ENCODE assay signal across 2 cellular contexts in genomic region chr18:64271264-64271663, GRCh38.
TF ChIP-seq lines count a peak whose summit lies in the region.

No MANE protein-coding gene starts in this region.

TF ChIP-seq in H1, 55 proteins besides CTCF, POLR2A, EP300 and RAD21:
- TF ChIP-seq USF2 (IDR thresholded peaks at IDR 0.05; ENCODE audit: low read length), result no peak
- TF ChIP-seq RNF2 (IDR thresholded peaks at IDR 0.05; ENCODE audit: borderline replicate concordance, low read depth, low read length, missing control alignments, poor library complexity, severe bottlenecking), result no peak
- TF ChIP-seq POLR2AphosphoS5 (IDR thresholded peaks at IDR 0.05; ENCODE audit: low read depth, low read length), result no peak
- no peak for TF ChIP-seq YY1 (IDR thresholded peaks at IDR 0.05; ENCODE audit: low read depth, low read length)
- TF ChIP-seq NRF1 (IDR thresholded peaks at IDR 0.05; ENCODE audit: low read depth, low read length), result no peak
- TF ChIP-seq ATF2 (IDR thresholded peaks at IDR 0.05; ENCODE audit: low read length), result no peak
- TF ChIP-seq SP1 (IDR thresholded peaks at IDR 0.05; ENCODE audit: low read depth, low read length), result no peak
- TF ChIP-seq MAFK (IDR thresholded peaks at IDR 0.05; ENCODE audit: low read depth, low read length), result no peak
- no peak for TF ChIP-seq CEBPB (IDR thresholded peaks at IDR 0.05; ENCODE audit: low read depth, low read length)
- no peak for TF ChIP-seq SIX5 (IDR thresholded peaks at IDR 0.05; ENCODE audit: low read depth, low read length)
- TF ChIP-seq ASH2L (IDR thresholded peaks at IDR 0.05; ENCODE audit: low read length), result no peak
- no peak for TF ChIP-seq GABPA (IDR thresholded peaks at IDR 0.05; ENCODE audit: borderline replicate concordance, insufficient read depth, low read length)
- TF ChIP-seq TEAD4 (IDR thresholded peaks at IDR 0.05; ENCODE audit: low read depth, low read length), result no peak

TF ChIP-seq in SK-N-SH treated with all-trans-retinoic acid at 6 μM for 48 hours, 23 proteins besides CTCF, POLR2A, EP300 and RAD21:
- TF ChIP-seq ISL1 (CRISPR knock-in tag; IDR thresholded peaks at IDR 0.05), result no peak
- no peak for TF ChIP-seq ZFP30 (CRISPR knock-in tag; IDR thresholded peaks at IDR 0.05)
- no peak for TF ChIP-seq TSHZ2 (CRISPR knock-in tag; IDR thresholded peaks at IDR 0.05)
- TF ChIP-seq SNAI2 (CRISPR knock-in tag; IDR thresholded peaks at IDR 0.05), result no peak
- TF ChIP-seq ZNF8 (CRISPR knock-in tag; IDR thresholded peaks at IDR 0.05), result no peak
- no peak for TF ChIP-seq ARNTL (CRISPR knock-in tag; IDR thresholded peaks at IDR 0.05; ENCODE audit: borderline replicate concordance, low read depth)
- TF ChIP-seq PATZ1 (CRISPR knock-in tag; IDR thresholded peaks at IDR 0.05; ENCODE audit: borderline replicate concordance), result no peak
TF ChIP-seq in SK-N-SH treated with all-trans-retinoic acid at 6 μM for 48 hours: peak in this region for 0.
